Comparison of ENCODE assay signal across 32 cellular contexts in the genomic region with DNA sequence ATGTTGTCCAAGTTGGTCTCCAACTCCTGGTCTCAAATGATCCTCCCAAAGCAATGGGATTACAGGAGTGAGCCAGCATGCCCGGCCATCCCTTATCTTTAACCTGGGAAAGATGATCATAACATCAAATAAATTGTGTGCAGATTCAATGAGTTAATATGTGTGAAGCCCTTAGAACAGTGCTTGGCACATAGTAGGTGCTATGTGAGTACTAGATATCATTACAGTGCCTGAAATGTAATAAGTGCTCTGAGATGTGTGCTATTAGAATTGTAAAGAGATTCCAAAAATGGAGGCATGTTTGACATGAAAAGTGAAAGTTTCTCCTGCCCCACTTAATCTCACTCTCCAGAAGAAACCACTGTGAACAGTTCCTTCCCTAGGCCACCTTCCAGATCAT.
"Had no signal": no experiment of that assay in that cellular context is flagged by ENCODE, and none has a peak within 500 bp of the region (broad histone marks: within the 10 kb centered on the region; RNA-seq: fewer than 3 reads in every experiment).

No MANE protein-coding gene starts in this region.

- H3K27ac ChIP-seq: adrenal gland, body of pancreas, colonic mucosa, gastroesophageal sphincter, heart right ventricle had no signal

- H3K4me1 ChIP-seq: adrenal gland, body of pancreas, gastroesophageal sphincter, heart right ventricle had no signal

- H3K27me3 ChIP-seq: adrenal gland, body of pancreas, colonic mucosa had no signal

- H3K9me3 ChIP-seq: adrenal gland, body of pancreas, colonic mucosa, gastroesophageal sphincter, heart right ventricle had no signal

- H3K4me3 Mint-ChIP-seq: activated CD4-positive, alpha-beta T cell treated with anti-CD3 and anti-CD28 coated beads for 36 hours; activated CD4-positive, alpha-beta T cell treated with anti-CD3 and anti-CD28 coated beads, Interleukin-2, amount 10 ng/mL, durations not matched to agents 24 days and 14 days; activated CD8-positive, alpha-beta memory T cell treated with anti-CD3 and anti-CD28 coated beads, Interleukin-2, amount 10 ng/mL, durations not matched to agents 7 days and 5 days; activated CD8-positive, alpha-beta T cell treated with anti-CD3 and anti-CD28 coated beads, Interleukin-2, amount 10 ng/mL, durations not matched to agents 7 days and 5 days; activated naive CD4-positive, alpha-beta T cell treated with anti-CD3 and anti-CD28 coated beads for 36 hours; activated naive CD8-positive, alpha-beta T cell treated with anti-CD3 and anti-CD28 coated beads for 36 hours; activated naive CD8-positive, alpha-beta T cell treated with anti-CD3 and anti-CD28 coated beads, Interleukin-2, amount 50 U/mL, for 24 hours; activated T-helper 1 cell treated with anti-CD3 and anti-CD28 coated beads, Interleukin-12 subunit alpha, Interleukin-12 subunit beta, Interleukin-2, Interleukin-4 antibody, amounts not matched to agents 30 ng/mL and 10 ng/mL and 1 ng/mL, durations not matched to agents 14 hours and 24 hours and 36 hours; endodermal cell; T-helper 17 cell; T-helper 2 cell treated with Interferon-gamma antibody and Interleukin-4, amounts not matched to agents 5 μg/mL and 100 μg/mL, for 36 hours had no signal

- H3K27me3 Mint-ChIP-seq: activated CD4-positive, alpha-beta T cell treated with anti-CD3 and anti-CD28 coated beads for 36 hours; activated naive CD4-positive, alpha-beta T cell treated with anti-CD3 and anti-CD28 coated beads, Interleukin-2, amount 50 U/mL, for 24 hours; activated naive CD8-positive, alpha-beta T cell treated with anti-CD3 and anti-CD28 coated beads for 36 hours; activated naive CD8-positive, alpha-beta T cell treated with anti-CD3 and anti-CD28 coated beads, Interleukin-2, amount 50 U/mL, for 24 hours had no signal

- ATAC-seq: activated CD4-positive, alpha-beta T cell treated with anti-CD3 and anti-CD28 coated beads for 36 hours; activated CD8-positive, alpha-beta memory T cell treated with anti-CD3 and anti-CD28 coated beads, Interleukin-2, amount 10 ng/mL, durations not matched to agents 7 days and 5 days; activated CD8-positive, alpha-beta T cell treated with anti-CD3 and anti-CD28 coated beads, Interleukin-2, amount 10 ng/mL, durations not matched to agents 7 days and 5 days; activated naive CD8-positive, alpha-beta T cell treated with anti-CD3 and anti-CD28 coated beads, Interleukin-2, amount 50 U/mL, for 24 hours; body of pancreas; esophagus mucosa; gastroesophageal sphincter; heart right ventricle; T-helper 17 cell had no signal

- DNase-seq: activated CD4-positive, alpha-beta T cell treated with anti-CD3 and anti-CD28 coated beads for 36 hours; activated CD4-positive, alpha-beta T cell treated with anti-CD3 and anti-CD28 coated beads, Interleukin-2, amount 10 ng/mL, durations not matched to agents 24 days and 14 days; activated CD4-positive, CD25-positive, alpha-beta regulatory T cell; activated CD4-positive, CD25-positive, alpha-beta regulatory T cell treated with anti-CD3 and anti-CD28 coated beads, Interleukin-2, amount 50 U/mL, for 72 hours; activated CD8-positive, alpha-beta memory T cell treated with anti-CD3 and anti-CD28 coated beads, Interleukin-2, amount 10 ng/mL, durations not matched to agents 7 days and 5 days; activated CD8-positive, alpha-beta memory T cell treated with anti-CD3 and anti-CD28 coated beads, Interleukin-2, amount 50 U/mL, for 4 hours; activated effector memory CD4-positive, alpha-beta T cell treated with anti-CD3 and anti-CD28 coated beads, Interleukin-2, amount 50 U/mL, for 16 hours; activated naive CD4-positive, alpha-beta T cell treated with anti-CD3 and anti-CD28 coated beads for 36 hours; activated naive CD8-positive, alpha-beta T cell treated with anti-CD3 and anti-CD28 coated beads for 36 hours; activated naive CD8-positive, alpha-beta T cell treated with anti-CD3 and anti-CD28 coated beads, Interleukin-2, amount 50 U/mL, for 24 hours; activated T-cell treated with anti-CD3 and anti-CD28 coated beads, Interleukin-2, amount 50 U/mL, for 1 hour; activated T-cell treated with anti-CD3 and anti-CD28 coated beads, Interleukin-2, amount 50 U/mL, for 48 hours; adrenal gland; amygdala; aorta; body of pancreas; caudate nucleus; cerebellar nuclear complex; colonic mucosa; effector CD8-positive, alpha-beta T cell; endodermal cell; foreskin fibroblast; heart right ventricle; T-helper 1 cell; T-helper 17 cell had no signal

- H3K36me3 ChIP-seq: adrenal gland, colonic mucosa, gastroesophageal sphincter, heart right ventricle had no signal

- H3K27ac Mint-ChIP-seq: activated CD4-positive, alpha-beta T cell treated with anti-CD3 and anti-CD28 coated beads for 36 hours; activated CD4-positive, alpha-beta T cell treated with anti-CD3 and anti-CD28 coated beads, Interleukin-2, amount 10 ng/mL, durations not matched to agents 24 days and 14 days; activated CD8-positive, alpha-beta memory T cell treated with anti-CD3 and anti-CD28 coated beads, Interleukin-2, amount 10 ng/mL, durations not matched to agents 7 days and 5 days; activated CD8-positive, alpha-beta T cell treated with anti-CD3 and anti-CD28 coated beads, Interleukin-2, amount 10 ng/mL, durations not matched to agents 7 days and 5 days; activated naive CD4-positive, alpha-beta T cell treated with anti-CD3 and anti-CD28 coated beads for 36 hours; activated naive CD4-positive, alpha-beta T cell treated with anti-CD3 and anti-CD28 coated beads, Interleukin-2, amount 50 U/mL, for 24 hours; activated naive CD8-positive, alpha-beta T cell treated with anti-CD3 and anti-CD28 coated beads for 36 hours; activated naive CD8-positive, alpha-beta T cell treated with anti-CD3 and anti-CD28 coated beads, Interleukin-2, amount 50 U/mL, for 24 hours; activated T-helper 1 cell treated with anti-CD3 and anti-CD28 coated beads, Interleukin-12 subunit alpha, Interleukin-12 subunit beta, Interleukin-2, Interleukin-4 antibody, amounts not matched to agents 30 ng/mL and 10 ng/mL and 1 ng/mL, durations not matched to agents 14 hours and 24 hours and 36 hours; activated T-helper 2 cell treated with anti-CD3 and anti-CD28 coated beads, Interferon-gamma antibody, Interleukin-2, Interleukin-4, amounts not matched to agents 10 μg/mL and 5 μg/mL and 100 μg/mL, durations not matched to agents 14 hours and 24 hours and 36 hours; endodermal cell; T-helper 17 cell; T-helper 2 cell treated with Interferon-gamma antibody and Interleukin-4, amounts not matched to agents 5 μg/mL and 100 μg/mL, for 36 hours had no signal

- H3K36me3 Mint-ChIP-seq: activated CD8-positive, alpha-beta memory T cell treated with anti-CD3 and anti-CD28 coated beads, Interleukin-2, amount 10 ng/mL, durations not matched to agents 7 days and 5 days; activated naive CD4-positive, alpha-beta T cell treated with anti-CD3 and anti-CD28 coated beads, Interleukin-2, amount 50 U/mL, for 24 hours; activated naive CD8-positive, alpha-beta T cell treated with anti-CD3 and anti-CD28 coated beads for 36 hours had no signal

- H3K9me3 Mint-ChIP-seq: activated CD4-positive, alpha-beta T cell treated with anti-CD3 and anti-CD28 coated beads, Interleukin-2, amount 10 ng/mL, durations not matched to agents 24 days and 14 days; activated naive CD4-positive, alpha-beta T cell treated with anti-CD3 and anti-CD28 coated beads for 36 hours; activated naive CD4-positive, alpha-beta T cell treated with anti-CD3 and anti-CD28 coated beads, Interleukin-2, amount 50 U/mL, for 24 hours; activated naive CD8-positive, alpha-beta T cell treated with anti-CD3 and anti-CD28 coated beads for 36 hours; activated naive CD8-positive, alpha-beta T cell treated with anti-CD3 and anti-CD28 coated beads, Interleukin-2, amount 50 U/mL, for 24 hours; activated T-helper 1 cell treated with anti-CD3 and anti-CD28 coated beads, Interleukin-12 subunit alpha, Interleukin-12 subunit beta, Interleukin-2, Interleukin-4 antibody, amounts not matched to agents 30 ng/mL and 10 ng/mL and 1 ng/mL, durations not matched to agents 14 hours and 24 hours and 36 hours; activated T-helper 2 cell treated with anti-CD3 and anti-CD28 coated beads, Interferon-gamma antibody, Interleukin-2, Interleukin-4, amounts not matched to agents 10 μg/mL and 5 μg/mL and 100 μg/mL, durations not matched to agents 14 hours and 24 hours and 36 hours; endodermal cell; T-helper 2 cell treated with Interferon-gamma antibody and Interleukin-4, amounts not matched to agents 5 μg/mL and 100 μg/mL, for 36 hours had no signal

- H3K4me1 Mint-ChIP-seq: activated CD4-positive, alpha-beta T cell treated with anti-CD3 and anti-CD28 coated beads for 36 hours; activated CD4-positive, alpha-beta T cell treated with anti-CD3 and anti-CD28 coated beads, Interleukin-2, amount 10 ng/mL, durations not matched to agents 24 days and 14 days; activated naive CD8-positive, alpha-beta T cell treated with anti-CD3 and anti-CD28 coated beads for 36 hours; T-helper 17 cell had no signal

- H3K4me3 ChIP-seq: adrenal gland, body of pancreas, colonic mucosa, gastroesophageal sphincter, heart right ventricle had no signal
